In genomic region chr18:58590827-58591226, GRCh38 we compare ENCODE assay signal across 18 cellular contexts. TPM values are rescaled to one million over a fixed set of nuclear protein-coding genes. Genes with fewer than 3 reads are reported as not detected.
DNase-seq lines count a peak whose midpoint lies in the region; ATAC-seq and TF ChIP-seq lines count a peak whose summit lies in the region.
"Had no signal": no experiment of that assay in that cellular context is flagged by ENCODE, and none has a peak within 500 bp of the region (broad histone marks: within the 10 kb centered on the region; RNA-seq: fewer than 3 reads in every experiment).

No MANE protein-coding gene starts in this region.

- peak overlapping the region; percentile 66 to 85; a peak in 2 of 4 replicates for H4K8ac ChIP-seq in IMR-90 (ENCODE audit: low read depth in 2 of 2, low read length in 2 of 2)
- H4K8ac ChIP-seq in mesendoderm (ENCODE audit: low read depth, low read length) = no peak overlapping the region

- H3K27ac ChIP-seq in IMR-90 (ENCODE audit: insufficient read depth, low read length) = peak overlapping the region; percentile 92; the same call in 1 of the 2 replicates
- no peak overlapping the region for H3K27ac ChIP-seq in mesendoderm (ENCODE audit: low read depth, low read length)
- peak overlapping the region; percentile 54 for H3K27ac ChIP-seq in subcutaneous abdominal adipose tissue (ENCODE audit: low read depth, low read length)
- no peak overlapping the region for H3K27ac ChIP-seq in A673 (ENCODE audit: low read depth, low read length, poor library complexity, severe bottlenecking)
- H3K27ac ChIP-seq: BLaER1 treated with 17β-estradiol and CSF1 and Interleukin-3, amounts not matched to agents 10 nM and 100 nM; foreskin keratinocyte had no signal

- H2AK5ac ChIP-seq in IMR-90 (ENCODE audit: low read depth, low read length) = peak overlapping the region; percentile 51; the same call in 1 of the 2 replicates
- H2AK5ac ChIP-seq in mesendoderm (ENCODE audit: low read length) = no peak overlapping the region

- H2BK5ac ChIP-seq in IMR-90 (ENCODE audit: low read depth, low read length, poor library complexity, severe bottlenecking) = peak overlapping the region; percentile 63
- H2BK5ac ChIP-seq in mesendoderm (ENCODE audit: low read length) = no peak overlapping the region

- TF ChIP-seq CTCF in IMR-90 (conservative IDR thresholded peaks at IDR 0.05; ENCODE audit: low read depth, low read length) = no peak
- TF ChIP-seq CTCF in fibroblast of villous mesenchyme (IDR thresholded peaks at IDR 0.05; ENCODE audit: insufficient read depth, low read depth, low read length) = no peak
- TF ChIP-seq CTCF in A673 (conservative IDR thresholded peaks at IDR 0.05; ENCODE audit: low read depth, low read length) = no peak

- H3K4me3 ChIP-seq in IMR-90 (ENCODE audit: insufficient read depth, low read depth, low read length) = no peak overlapping the region
- no peak overlapping the region for H3K4me3 ChIP-seq in fibroblast of villous mesenchyme (ENCODE audit: low read depth, low read length)
- H3K4me3 ChIP-seq in mesendoderm (ENCODE audit: low read length) = no peak overlapping the region
- no peak overlapping the region for H3K4me3 ChIP-seq in subcutaneous abdominal adipose tissue (ENCODE audit: low read depth in 1 of 5, low read length in 5 of 5)
- no peak overlapping the region for H3K4me3 ChIP-seq in A673 (ENCODE audit: low read depth, low read length, poor library complexity, severe bottlenecking)
- H3K4me3 ChIP-seq: BLaER1 treated with 17β-estradiol and CSF1 and Interleukin-3, amounts not matched to agents 10 nM and 100 nM had no signal

- dilution Hi-C loops in IMR-90 (cut with HindIII; ENCODE audit: low sequenced_read_pairs, unreplicated experiment) = no loop called here

- H2BK15ac ChIP-seq in IMR-90 (ENCODE audit: low read depth, low read length) (peak overlapping the region; percentile 93; the same call in 2 of the 3 replicates), mesendoderm (replicated peaks; ENCODE audit: low read depth) (no peak overlapping the region)

- H3K79me2 ChIP-seq in mesendoderm (ENCODE audit: control insufficient read depth, insufficient read depth, low read length) = no peaks in the 10 kb centered on the region

- H4K5ac ChIP-seq in IMR-90 (ENCODE audit: low read depth, low read length) = peak overlapping the region; percentile 83
- no peak overlapping the region for H4K5ac ChIP-seq in mesendoderm (ENCODE audit: low read length)

- H3K14ac ChIP-seq in IMR-90 (replicated peaks; ENCODE audit: low read depth, low read length) = peak overlapping the region; percentile 67

- POLR2A ChIA-PET in IMR-90 (lab: Charles Lee; ENCODE audit: unreplicated experiment) (interaction anchor here (0.5 to 1.0 kb wide), 2 partner anchors 14 to 252 kb away, joined by 4 to 7 read pairs; no protein-coding TSS in a partner anchor), A673 (lab: Charles Lee; ENCODE audit: low non-redundant PET) (no interaction called here)

- H3K18ac ChIP-seq in IMR-90 (ENCODE audit: low read depth, low read length) (peak overlapping the region; percentile 80), mesendoderm (ENCODE audit: low read length) (peak overlapping the region; percentile 39)

- H3K23ac ChIP-seq in IMR-90 (ENCODE audit: low read depth, low read length) = peak overlapping the region; percentile 71; the same call in 1 of the 2 replicates
- H3K23ac ChIP-seq in mesendoderm (ENCODE audit: low read length) = no peak overlapping the region

- peak; percentile 8 for ATAC-seq in IMR-90 (ENCODE audit: low read depth)
- ATAC-seq: activated T-cell treated with anti-CD3 and anti-CD28 coated beads, Interleukin-2, amount 50 U/mL, for 72 hours; foreskin keratinocyte had no signal

- H3K79me1 ChIP-seq in IMR-90 (ENCODE audit: low read depth in 1 of 2, low read length in 2 of 2) (no peaks in the 10 kb centered on the region), mesendoderm (ENCODE audit: low read length) (no peaks in the 10 kb centered on the region)

- H2BK120ac ChIP-seq in IMR-90 (ENCODE audit: low read depth, low read length) (peak overlapping the region; percentile 93), mesendoderm (ENCODE audit: low read depth, low read length) (peak overlapping the region; percentile 18)

- peaks cover 8% of the 10 kb centered on the region for H3K4me1 ChIP-seq in IMR-90 (ENCODE audit: control insufficient read depth, insufficient read depth, low read length)
- H3K4me1 ChIP-seq in mesendoderm (ENCODE audit: control insufficient read depth, low read depth, low read length) = no peaks in the 10 kb centered on the region
- peaks cover 7 to 39% (median 35%) of the 10 kb centered on the region in 5 donors for H3K4me1 ChIP-seq in subcutaneous abdominal adipose tissue (ENCODE audit: control insufficient read depth in 5 of 5, insufficient read depth in 5 of 5, low read length in 5 of 5)
- no peaks in the 10 kb centered on the region for H3K4me1 ChIP-seq in A673 (ENCODE audit: insufficient read depth, low read length, poor library complexity, severe bottlenecking)
- H3K4me1 ChIP-seq: foreskin keratinocyte had no signal

- intact Hi-C loops in IMR-90 (cut with micrococcal nuclease) (no loop called here), A673 (cut with micrococcal nuclease; ENCODE audit: unreplicated experiment) (no loop called here)

- no peak overlapping the region for H2AK9ac ChIP-seq in IMR-90 (replicated peaks; ENCODE audit: low read depth, low read length, poor library complexity)

- H3K9me3 ChIP-seq in IMR-90 (ENCODE audit: control insufficient read depth, insufficient read depth, low read length) (peaks cover 8% of the 10 kb centered on the region), subcutaneous abdominal adipose tissue (ENCODE audit: control insufficient read depth in 5 of 5, low read length in 5 of 5) (peaks cover 0 to 10% (median 7%) of the 10 kb centered on the region in 5 donors), A673 (ENCODE audit: low read depth, low read length, poor library complexity, severe bottlenecking) (peaks cover 16% of the 10 kb centered on the region)

- H3K9me1 ChIP-seq in IMR-90 (ENCODE audit: insufficient read depth, low read length) = peaks cover 11% of the 10 kb centered on the region

- no peaks in the 10 kb centered on the region for H4K20me1 ChIP-seq in IMR-90 (ENCODE audit: insufficient read depth, low read length)
- H4K20me1 ChIP-seq: BLaER1 treated with 17β-estradiol and CSF1 and Interleukin-3, amounts not matched to agents 10 nM and 100 nM had no signal

- TF ChIP-seq RAD21 in IMR-90 (IDR thresholded peaks at IDR 0.05; ENCODE audit: low read length) = no peak

- H4K91ac ChIP-seq in IMR-90 (ENCODE audit: insufficient read depth, low read depth, low read length) = peak overlapping the region; percentile 93

- no peak overlapping the region for H3K9ac ChIP-seq in IMR-90 (ENCODE audit: low read depth, low read length)
- H3K9ac ChIP-seq in mesendoderm (ENCODE audit: low read length) = no peak overlapping the region
- no peak overlapping the region for H3K9ac ChIP-seq in subcutaneous abdominal adipose tissue (ENCODE audit: low read length in 5 of 5)
- H3K9ac ChIP-seq: BLaER1 treated with 17β-estradiol and CSF1 and Interleukin-3, amounts not matched to agents 10 nM and 100 nM had no signal

- H3K27me3 ChIP-seq in IMR-90 (ENCODE audit: control insufficient read depth, insufficient read depth, low read length) = no peaks in the 10 kb centered on the region
- H3K27me3 ChIP-seq in mesendoderm (ENCODE audit: insufficient read depth, low read length, poor library complexity) = no peaks in the 10 kb centered on the region
- no peaks in the 10 kb centered on the region for H3K27me3 ChIP-seq in subcutaneous abdominal adipose tissue (ENCODE audit: control insufficient read depth in 5 of 5, insufficient read depth in 4 of 5, low read length in 5 of 5)
- H3K27me3 ChIP-seq in A673 (replicated peaks; ENCODE audit: insufficient read depth, low read depth, low read length, poor library complexity) = no peaks in the 10 kb centered on the region
- H3K27me3 ChIP-seq: BLaER1 treated with 17β-estradiol and CSF1 and Interleukin-3, amounts not matched to agents 10 nM and 100 nM; foreskin keratinocyte had no signal

- DNase-seq in IMR-90 = no peak
- peak; percentile 43 for DNase-seq in fibroblast of villous mesenchyme (ENCODE audit: low read depth)
- DNase-seq in mesendoderm = no peak
- no peak for DNase-seq in A673 (ENCODE audit: low spot score)
- no peak for DNase-seq in retina
- no peak for DNase-seq in NCI-H1092 treated with DMSO at 0.1 percent for 48 hours (lab: John Stamatoyannopoulos, UW)
- DNase-seq: activated CD4-positive, alpha-beta memory T cell treated with anti-CD3 and anti-CD28 coated beads, Interleukin-2, amount 10 ng/mL, durations not matched to agents 7 days and 5 days; activated naive CD8-positive, alpha-beta T cell treated with anti-CD3 and anti-CD28 coated beads, Interleukin-2, amount 10 ng/mL, durations not matched to agents 7 days and 5 days; activated T-cell treated with anti-CD3 and anti-CD28 coated beads, Interleukin-2, amount 50 U/mL, for 72 hours; caudate nucleus; DMS79 treated with DMSO at 0.1 percent for 48 hours; effector memory CD4-positive, alpha-beta T cell; foreskin keratinocyte; NCI-H524 treated with DMSO at 0.1 percent for 48 hours; occipital lobe; OCI-M1 had no signal

- H3K56ac ChIP-seq in IMR-90 (ENCODE audit: extremely low read depth, insufficient read depth, low read length) = no peak overlapping the region
- no peak overlapping the region for H3K56ac ChIP-seq in mesendoderm (ENCODE audit: low read length)

- CTCF ChIA-PET in IMR-90 (lab: Yijun Ruan, JAX) (no interaction called here), A673 (lab: Charles Lee) (no interaction called here)

- H2BK20ac ChIP-seq in IMR-90 (ENCODE audit: low read depth, low read length) = peak overlapping the region; percentile 72

- in situ Hi-C loops in IMR-90 (cut with MboI; ENCODE audit: low sequenced_read_pairs) = no loop called here

- H3K4ac ChIP-seq in IMR-90 (ENCODE audit: low read depth, low read length) (peak overlapping the region; percentile 85), mesendoderm (ENCODE audit: low read depth, low read length) (no peak overlapping the region)

- no peak for TF ChIP-seq POLR2A in IMR-90 (IDR thresholded peaks at IDR 0.05; ENCODE audit: low read depth, low read length)

- H2AFZ ChIP-seq in IMR-90 (replicated peaks; ENCODE audit: low read length, poor library complexity) = peak overlapping the region; percentile 37

- BruUV-seq in IMR-90 (replicated peaks; lab: Mats Ljungman, UMichigan) = no TSS peak
- no TSS peak for BruUV-seq in A673 (replicated peaks; lab: Mats Ljungman, UMichigan)

- WGBS in IMR-90 (ENCODE audit: extremely low coverage in 2 of 2, insufficient read length in 1 of 2), 2 experiments = no CpG with 5 or more reads among the region's 5 CpGs
- WGBS in mesendoderm (ENCODE audit: extremely low coverage, insufficient coverage, low lambda C conversion rate) = no CpG with 5 or more reads among the region's 5 CpGs

- H3K36me3 ChIP-seq in IMR-90 (ENCODE audit: control insufficient read depth, insufficient read depth, low read length) (no peaks in the 10 kb centered on the region), mesendoderm (ENCODE audit: control insufficient read depth, insufficient read depth, low read length) (peaks cover 2% of the 10 kb centered on the region), subcutaneous abdominal adipose tissue (ENCODE audit: control insufficient read depth in 5 of 5, insufficient read depth in 5 of 5, low read length in 5 of 5) (no peaks in the 10 kb centered on the region), A673 (ENCODE audit: insufficient read depth, low read length, poor library complexity, severe bottlenecking) (no peaks in the 10 kb centered on the region)

- no peak overlapping the region for H3K4me2 ChIP-seq in IMR-90 (ENCODE audit: low read depth, low read length)
- H3K4me2 ChIP-seq in mesendoderm (ENCODE audit: low read length) = no peak overlapping the region

RNA-seq across cellular contexts. Expression of gene ALPK2, which starts 38.1 kb away (rescaled TPM):
- total RNA-seq in IMR-90 (2012; rRNA removed) (81.7 and 89.1 TPM in 2 replicates), fibroblast of villous mesenchyme (158 and 237 TPM in 2 replicates), A673 (2021) (1.0 and 1.2 TPM in 2 replicates)
- 28.0 and 33.7 TPM in 2 replicates for polyA plus RNA-seq in IMR-90 (2012; rRNA removed)
- 4.9 and 5.7 TPM in 2 replicates for polyA plus RNA-seq in IMR-90 (2012; cell fraction: cytosol; rRNA removed)
- 29.8 and 206 TPM in 2 replicates for polyA plus RNA-seq in IMR-90 (2012; cell fraction: nucleus; rRNA removed; ENCODE audit: low replicate concordance)
- polyA plus RNA-seq in mesendoderm (2013, experiment 1 of 2) = 3.0 TPM
- 3.0 TPM for polyA plus RNA-seq in mesendoderm (2013, experiment 2 of 2)

Comparison
In these comparisons a context has a peak if more than half of its experiments do, and no peak if none do; other contexts are left out.
1. H3K27ac ChIP-seq: peak in IMR-90 (single experiment) and subcutaneous abdominal adipose tissue (single experiment); none in mesendoderm (single experiment) and A673 (single experiment).
2. RNA of gene ALPK2, which starts 38.1 kb away (total RNA-seq): 158 to 237 TPM in fibroblast of villous mesenchyme and 81.7 to 89.1 TPM in IMR-90; 1.0 to 1.2 TPM in A673; every median in the first group is over 10 times any median in the second.